3 cellular contexts compared by ENCODE assay signal in genomic region chr10:52739380-52740154, GRCh38. TPM values are rescaled to one million over a fixed set of nuclear protein-coding genes. Genes with fewer than 3 reads are reported as not detected.
"Had no signal": no experiment of that assay in that cellular context is flagged by ENCODE, and none has a peak within 500 bp of the region (broad histone marks: within the 10 kb centered on the region; RNA-seq: fewer than 3 reads in every experiment).

No MANE protein-coding gene starts in this region.

- H3K4me3 ChIP-seq: GM12878 had no signal

- DNase-seq: GDM1, GF-D8 had no signal

RNA-seq across cellular contexts. Expression of gene MBL2, which starts 33.0 kb away (rescaled TPM):
- total RNA-seq: GM12878 had no signal
